Comparison of ENCODE assay signal across 1 cellular context in genomic region chr20:51526105-51526470, GRCh38.
TF ChIP-seq lines count a peak whose summit lies in the region.

No MANE protein-coding gene starts in this region.

TF ChIP-seq in endothelial cell of umbilical vein, 7 proteins besides CTCF, POLR2A, EP300 and RAD21 (continued from another document):
- no peak for TF ChIP-seq POLR2AphosphoS5 (IDR thresholded peaks at IDR 0.05; ENCODE audit: insufficient read depth, low read depth, low read length)
TF ChIP-seq in endothelial cell of umbilical vein: peak in this region for 0.
